ENCODE assay signal across 9 cellular contexts in genomic region chr12:6364037-6364360, GRCh38. TPM values are rescaled to one million over a fixed set of nuclear protein-coding genes. Genes with fewer than 3 reads are reported as not detected.
DNase-seq lines count a peak whose midpoint lies in the region; ATAC-seq and TF ChIP-seq lines count a peak whose summit lies in the region.
"Had no signal": no experiment of that assay in that cellular context is flagged by ENCODE, and none has a peak within 500 bp of the region (broad histone marks: within the 10 kb centered on the region; RNA-seq: fewer than 3 reads in every experiment).

No MANE protein-coding gene starts in this region.

- DNase-seq in AML-193 (lab: John Stamatoyannopoulos, UW) (peak; percentile 11 to 18), RWPE1 (ENCODE audit: low spot score) (no peak), epithelial cell of prostate (ENCODE audit: low read depth, low spot score) (no peak), cerebellar nuclear complex (lab: John Stamatoyannopoulos, UW) (no peak), NCI-H2171 (lab: John Stamatoyannopoulos, UW) (no peak)
- DNase-seq in natural killer cell treated with Interleukin-12 subunit alpha and Interleukin-12 subunit beta and Interleukin-15 and Interleukin-18, amount 100 ng/mL, for 72 hours (ENCODE audit: low spot score): no peak
- DNase-seq: kidney glomerular epithelial cell had no signal

- H3K27ac Mint-ChIP-seq in natural killer cell treated with Interleukin-12 subunit alpha and Interleukin-12 subunit beta and Interleukin-15 and Interleukin-18, amount 100 ng/mL, for 72 hours: peak overlapping the region; percentile 49 to 86

- ATAC-seq in natural killer cell treated with Interleukin-12 subunit alpha and Interleukin-12 subunit beta and Interleukin-15 and Interleukin-18, amount 100 ng/mL, for 72 hours: no peak
- no peak for ATAC-seq in GM19023 (IDR thresholded peaks at IDR 0.05; ENCODE audit: unreplicated experiment)
- ATAC-seq in GM21717 (IDR thresholded peaks at IDR 0.05; ENCODE audit: unreplicated experiment): no peak

- H3K9me3 Mint-ChIP-seq in natural killer cell treated with Interleukin-12 subunit alpha and Interleukin-12 subunit beta and Interleukin-15 and Interleukin-18, amount 100 ng/mL, for 72 hours: no peaks in the 10 kb centered on the region

- POLR2A ChIA-PET in RWPE1 (lab: Yijun Ruan, JAX; ENCODE audit: low non-redundant PET): no interaction called here

- CTCF ChIA-PET in RWPE1 (lab: Yijun Ruan, JAX): interaction anchor here (0.6 to 0.8 kb wide), 3 partner anchors 9 to 323 kb away, joined by 3 read pairs; no protein-coding TSS in a partner anchor

- H3K27ac ChIP-seq in RWPE1 (peak overlapping the region; percentile 90), epithelial cell of prostate (peak overlapping the region; percentile 75)

- peak overlapping the region; percentile 75 for H3K4me3 Mint-ChIP-seq in natural killer cell treated with Interleukin-12 subunit alpha and Interleukin-12 subunit beta and Interleukin-15 and Interleukin-18, amount 100 ng/mL, for 72 hours

- no peak for TF ChIP-seq CTCF in RWPE1 (conservative IDR thresholded peaks at IDR 0.05; ENCODE audit: low read depth)

- H3K27me3 Mint-ChIP-seq in natural killer cell treated with Interleukin-12 subunit alpha and Interleukin-12 subunit beta and Interleukin-15 and Interleukin-18, amount 100 ng/mL, for 72 hours: peaks cover 0 to 3% of the 10 kb centered on the region in 2 donors

- peaks cover 19 to 22% of the 10 kb centered on the region in 2 donors for H3K4me1 Mint-ChIP-seq in natural killer cell treated with Interleukin-12 subunit alpha and Interleukin-12 subunit beta and Interleukin-15 and Interleukin-18, amount 100 ng/mL, for 72 hours (ENCODE audit: low read depth in 2 of 2)

- H3K36me3 Mint-ChIP-seq in natural killer cell treated with Interleukin-12 subunit alpha and Interleukin-12 subunit beta and Interleukin-15 and Interleukin-18, amount 100 ng/mL, for 72 hours: no peaks in the 10 kb centered on the region

RNA-seq across cellular contexts. Expression of gene SCNN1A, which starts 11.4 kb away (rescaled TPM):
- total RNA-seq in natural killer cell treated with Interleukin-12 subunit alpha and Interleukin-12 subunit beta and Interleukin-15 and Interleukin-18, amount 100 ng/mL, for 72 hours: not detected

RNA-seq across cellular contexts. Expression of gene LTBR, which starts 20.0 kb away (rescaled TPM):
- total RNA-seq in natural killer cell treated with Interleukin-12 subunit alpha and Interleukin-12 subunit beta and Interleukin-15 and Interleukin-18, amount 100 ng/mL, for 72 hours: 1 to 10 TPM; 2.3 to 3.9 TPM

RNA-seq across cellular contexts. Expression of gene TNFRSF1A, which starts 22.1 kb away (rescaled TPM):
- 100 to 1,000 TPM in 1 of 2 donors, 10 to 100 TPM in 1; 83.2 to 102 TPM for total RNA-seq in natural killer cell treated with Interleukin-12 subunit alpha and Interleukin-12 subunit beta and Interleukin-15 and Interleukin-18, amount 100 ng/mL, for 72 hours

RNA-seq across cellular contexts. Expression of gene PLEKHG6, which starts 53.5 kb away (rescaled TPM):
- total RNA-seq in natural killer cell treated with Interleukin-12 subunit alpha and Interleukin-12 subunit beta and Interleukin-15 and Interleukin-18, amount 100 ng/mL, for 72 hours: not detected

Comparison
In these comparisons a context has a peak if more than half of its experiments do, and no peak if none do; other contexts are left out.
1. DNase-seq: peak in AML-193 (2 of 2); none in RWPE1 (single experiment), epithelial cell of prostate (single experiment), natural killer cell treated with Interleukin-12 subunit alpha and Interleukin-12 subunit beta and Interleukin-15 and Interleukin-18, amount 100 ng/mL, for 72 hours (single experiment), cerebellar nuclear complex (0 of 2) and NCI-H2171 (single experiment).